Comparison of ENCODE assay signal across 3 cellular contexts in genomic region chr6:161608771-161609170, GRCh38.
"Had no signal": no experiment of that assay in that cellular context is flagged by ENCODE, and none has a peak within 500 bp of the region (broad histone marks: within the 10 kb centered on the region; RNA-seq: fewer than 3 reads in every experiment).

No MANE protein-coding gene starts in this region.

- H3K4me3 ChIP-seq: GM12878 had no signal

- DNase-seq: GDM1, GF-D8 had no signal
